Comparison of ENCODE assay signal across 8 cellular contexts in genomic region chr19:50510700-50511068, GRCh38. TPM values are rescaled to one million over a fixed set of nuclear protein-coding genes. Genes with fewer than 3 reads are reported as not detected.
A peak's percentile ranks its signal among the peaks of the same experiment; 100 is the strongest.
DNase-seq lines count a peak whose midpoint lies in the region; ATAC-seq, FAIRE-seq and TF ChIP-seq lines count a peak whose summit lies in the region.

No MANE protein-coding gene starts in this region.

- H3K79me2 ChIP-seq in HepG2 (ENCODE audit: insufficient read depth, low read length): no peaks in the 10 kb centered on the region

- WGBS in HepG2 (ENCODE audit: low lambda C conversion rate): 49% methylated on average over 10 of the region's 10 CpGs
- WGBS in transverse colon (ENCODE audit: low coverage in 1 of 2), 2 donors: 4% methylated on average over 10 of the region's 10 CpGs; no CpG with 5 or more reads in 1 of the 2 donors

- intact Hi-C loops in HepG2 (cut with micrococcal nuclease; ENCODE audit: unreplicated experiment) (no loop called here), transverse colon (cut with DNase I; ENCODE audit: low total_unique reads) (no loop called here)

- H3K9me3 ChIP-seq in HepG2 (ENCODE audit: low read length) (no peaks in the 10 kb centered on the region), transverse colon (no peaks in the 10 kb centered on the region)

- H3K36me3 ChIP-seq in HepG2 (replicated peaks in 1 of 2; ENCODE audit: control insufficient read depth in 1 of 2, insufficient read depth in 2 of 2, low read length in 2 of 2) (no peaks in the 10 kb centered on the region), transverse colon (no peaks in the 10 kb centered on the region)

- ATAC-seq in HepG2 (no peak), GM21723 (IDR thresholded peaks at IDR 0.05; ENCODE audit: unreplicated experiment) (no peak)

- no peak overlapping the region for H2AFZ ChIP-seq in HepG2 (ENCODE audit: low read length)

- BruUV-seq in HepG2 (replicated peaks; lab: Mats Ljungman, UMichigan): no TSS peak

- no peak overlapping the region for H3K27ac ChIP-seq in HepG2 (ENCODE audit: extremely low read length, insufficient read depth, low read length)
- H3K27ac ChIP-seq in transverse colon: peak overlapping the region; percentile 75 to 84 (median 82)

- TF ChIP-seq RAD21 in HepG2 (CRISPR knock-in tag; IDR thresholded peaks at IDR 0.05): no peak

- H3K9ac ChIP-seq in HepG2 (ENCODE audit: insufficient read depth, low read depth, low read length): peak overlapping the region; percentile 45

- TF ChIP-seq CTCF in HepG2 (CRISPR knock-in tag; IDR thresholded peaks at IDR 0.05) (no peak), transverse colon (IDR thresholded peaks at IDR 0.05) (no peak)

- POLR2A ChIA-PET in HepG2 (lab: Yijun Ruan, JAX): interaction anchor here (1.1 to 1.2 kb wide), 2 partner anchors 127 to 161 kb away, joined by 3 to 4 read pairs; partner anchors contain the start of gene POLD1

- TF ChIP-seq EP300 in HepG2 (IDR thresholded peaks at IDR 0.05; ENCODE audit: low read depth in 2 of 2, low read length in 2 of 2) (no peak), HepG2 (CRISPR knock-in tag; IDR thresholded peaks at IDR 0.05; ENCODE audit: borderline replicate concordance) (no peak), transverse colon (IDR thresholded peaks at IDR 0.05; ENCODE audit: low read depth) (no peak)

- DNase-seq in EL (peak; percentile 6), NCI-H1417 (lab: John Stamatoyannopoulos, UW) (peak in 2 of 3 experiments; percentile 99), amniotic epithelial cell (ENCODE audit: low read depth) (peak; percentile 26), HepG2 (ENCODE audit: low spot score) (no peak), transverse colon (no peak), HUDEP-2 (lab: John Stamatoyannopoulos, UW; ENCODE audit: unreplicated experiment in 76 of 76) (no peak)
- DNase-seq in stimulated activated CD4-positive, alpha-beta T cell treated with anti-CD3 and anti-CD28 coated beads, Interleukin-12 subunit alpha, Interleukin-12 subunit beta, amount 100 ng/mL, for 4 hours: no peak

- H3K4me1 ChIP-seq in HepG2 (ENCODE audit: insufficient read depth, low read length) (peaks cover 29% of the 10 kb centered on the region), transverse colon (peaks cover 7 to 14% (median 9%) of the 10 kb centered on the region in 4 donors)

- no peak for FAIRE-seq in HepG2 (lab: Jason Lieb, UNC)

- in situ Hi-C loops in HepG2 (cut with HindIII; ENCODE audit: extremely low pct_ligation_motif_present, low pct_unique_long_range_greater_than_20kb): no loop called here
- in situ Hi-C loops in transverse colon (cut with MboI; ENCODE audit: low pct_ligation_motif_present in 1 of 4, low pct_unique_long_range_greater_than_20kb in 1 of 4, low sequenced_read_pairs in 3 of 4): no loop called here

- H3K4me2 ChIP-seq in HepG2 (ENCODE audit: low read depth, low read length): peak overlapping the region; percentile 60

- peak overlapping the region; percentile 37 to 71 (median 63); a peak in 5 of 6 replicates for H3K4me3 ChIP-seq in HepG2 (replicated peaks in 1 of 3; ENCODE audit: insufficient read depth in 1 of 3, low read depth in 2 of 3, low read length in 3 of 3)
- peak overlapping the region; percentile 62 to 92 (median 78) for H3K4me3 ChIP-seq in transverse colon

- CTCF ChIA-PET in HepG2 (lab: Yijun Ruan, JAX; ENCODE audit: low intra/inter-chr PET ratio, low total read pairs): no interaction called here

- TF ChIP-seq POLR2A in HepG2 (IDR thresholded peaks at IDR 0.05; ENCODE audit: insufficient read depth in 1 of 2, low read depth in 2 of 2, low read length in 2 of 2) (no peak; a peak in 1 of 4 replicates), transverse colon (IDR thresholded peaks at IDR 0.05) (no peak)

- H4K20me1 ChIP-seq in HepG2 (ENCODE audit: insufficient read depth, low read length): no peaks in the 10 kb centered on the region

- H3K27me3 ChIP-seq in HepG2 (ENCODE audit: control insufficient read depth in 1 of 2, insufficient read depth in 2 of 2, low read length in 2 of 2) (no peaks in the 10 kb centered on the region; a peak in 3 of 5 replicates), transverse colon (peaks cover 14% of the 10 kb centered on the region)

RNA-seq across cellular contexts. Expression of gene JOSD2, which starts 0.3 kb away (rescaled TPM):
- 2.0 and 2.3 TPM in 2 replicates for total RNA-seq in HepG2 (2016; rRNA removed; fragmentation: Illumina TruSeq; extraction: Trizol)
- total RNA-seq in HepG2 (2016; cell fraction: cytosol; rRNA removed; fragmentation: Illumina TruSeq; extraction: Trizol; ENCODE audit: low read depth): 2.6 and 3.1 TPM in 2 replicates
- total RNA-seq in HepG2 (2016; cell fraction: insoluble cytoplasmic fraction; rRNA removed; fragmentation: Illumina TruSeq; extraction: Trizol): 3.2 and 3.4 TPM in 2 replicates
- total RNA-seq in HepG2 (2016; cell fraction: membrane; rRNA removed; fragmentation: Illumina TruSeq; extraction: Trizol): 3.4 and 3.5 TPM in 2 replicates
- 0.56 and 1.7 TPM in 2 replicates for total RNA-seq in HepG2 (2016; cell fraction: nucleus; rRNA removed; fragmentation: Illumina TruSeq; extraction: Trizol)
- 4.1 and 5.2 TPM in 2 replicates for polyA plus RNA-seq in HepG2 (2011; rRNA removed)
- 4.6 and 10.0 TPM in 2 replicates for polyA plus RNA-seq in HepG2 (2011; cell fraction: cytosol; rRNA removed)
- polyA plus RNA-seq in HepG2 (2011; cell fraction: nucleus; rRNA removed): 6.9 and 8.9 TPM in 2 replicates
- polyA plus RNA-seq in HepG2 (2012): 1.6 and 3.0 TPM in 2 replicates
- 3.7 and 4.0 TPM in 2 replicates for polyA plus RNA-seq in HepG2 (2016; cell fraction: cytosol; fragmentation: Illumina TruSeq; extraction: Trizol; ENCODE audit: low read depth)
- polyA plus RNA-seq in HepG2 (2016; cell fraction: insoluble cytoplasmic fraction; fragmentation: Illumina TruSeq; extraction: Trizol; ENCODE audit: low read depth): 2.9 and 3.0 TPM in 2 replicates
- 4.1 and 4.4 TPM in 2 replicates for polyA plus RNA-seq in HepG2 (2016; cell fraction: membrane; fragmentation: Illumina TruSeq; extraction: Trizol; ENCODE audit: low read depth)
- 2.7 and 4.3 TPM in 2 replicates for polyA plus RNA-seq in HepG2 (2016; cell fraction: nucleus; fragmentation: Illumina TruSeq; extraction: Trizol; ENCODE audit: insufficient read depth, low read depth)
- polyA minus RNA-seq in HepG2 (2011; rRNA and poly(A)+ RNA removed; ENCODE audit: low replicate concordance): 2.9 and 4.4 TPM in 2 replicates
- 2.6 TPM in 1 of 2 replicates, not detected in the other for polyA minus RNA-seq in HepG2 (2011; cell fraction: cytosol; rRNA and poly(A)+ RNA removed)
- polyA minus RNA-seq in HepG2 (2011; cell fraction: nucleus; rRNA and poly(A)+ RNA removed): 1.9 and 2.2 TPM in 2 replicates
- 100 to 1,000 TPM in 1 of 4 donors, 10 to 100 TPM in 3; 10.8 to 169 (median 36.6) TPM for total RNA-seq in transverse colon

RNA-seq across cellular contexts. Expression of gene ASPDH, which starts 3.0 kb away (rescaled TPM):
- 1.1 and 2.2 TPM in 2 replicates for total RNA-seq in HepG2 (2016; rRNA removed; fragmentation: Illumina TruSeq; extraction: Trizol)
- total RNA-seq in HepG2 (2016; cell fraction: cytosol; rRNA removed; fragmentation: Illumina TruSeq; extraction: Trizol; ENCODE audit: low read depth): 1.4 and 2.5 TPM in 2 replicates
- 1.4 and 2.5 TPM in 2 replicates for total RNA-seq in HepG2 (2016; cell fraction: insoluble cytoplasmic fraction; rRNA removed; fragmentation: Illumina TruSeq; extraction: Trizol)
- 1.4 and 1.7 TPM in 2 replicates for total RNA-seq in HepG2 (2016; cell fraction: membrane; rRNA removed; fragmentation: Illumina TruSeq; extraction: Trizol)
- total RNA-seq in HepG2 (2016; cell fraction: nucleus; rRNA removed; fragmentation: Illumina TruSeq; extraction: Trizol): 1.7 and 2.8 TPM in 2 replicates
- 3.3 and 4.0 TPM in 2 replicates for polyA plus RNA-seq in HepG2 (2011; rRNA removed)
- polyA plus RNA-seq in HepG2 (2011; cell fraction: cytosol; rRNA removed): 2.0 and 2.9 TPM in 2 replicates
- 18.4 and 19.8 TPM in 2 replicates for polyA plus RNA-seq in HepG2 (2011; cell fraction: nucleus; rRNA removed)
- polyA plus RNA-seq in HepG2 (2012): 4.3 and 4.8 TPM in 2 replicates
- 2.7 and 3.3 TPM in 2 replicates for polyA plus RNA-seq in HepG2 (2016; cell fraction: cytosol; fragmentation: Illumina TruSeq; extraction: Trizol; ENCODE audit: low read depth)
- polyA plus RNA-seq in HepG2 (2016; cell fraction: insoluble cytoplasmic fraction; fragmentation: Illumina TruSeq; extraction: Trizol; ENCODE audit: low read depth): 1.4 and 1.8 TPM in 2 replicates
- polyA plus RNA-seq in HepG2 (2016; cell fraction: membrane; fragmentation: Illumina TruSeq; extraction: Trizol; ENCODE audit: low read depth): 2.6 and 2.7 TPM in 2 replicates
- polyA plus RNA-seq in HepG2 (2016; cell fraction: nucleus; fragmentation: Illumina TruSeq; extraction: Trizol; ENCODE audit: insufficient read depth, low read depth): 1.6 and 6.8 TPM in 2 replicates
- polyA minus RNA-seq in HepG2 (2011; rRNA and poly(A)+ RNA removed; ENCODE audit: low replicate concordance): 1.3 TPM in 1 of 2 replicates, not detected in the other
- polyA minus RNA-seq in HepG2 (2011; cell fraction: cytosol; rRNA and poly(A)+ RNA removed): 0.79 and 2.3 TPM in 2 replicates
- polyA minus RNA-seq in HepG2 (2011; cell fraction: nucleus; rRNA and poly(A)+ RNA removed): 0.64 and 2.4 TPM in 2 replicates
- not detected for total RNA-seq in transverse colon

RNA-seq across cellular contexts. Expression of gene GARIN5A, which starts 34.0 kb away (rescaled TPM):
- total RNA-seq in HepG2 (2016; rRNA removed; fragmentation: Illumina TruSeq; extraction: Trizol): not detected in 2 replicates
- total RNA-seq in HepG2 (2016; cell fraction: cytosol; rRNA removed; fragmentation: Illumina TruSeq; extraction: Trizol; ENCODE audit: low read depth): not detected in 2 replicates
- total RNA-seq in HepG2 (2016; cell fraction: insoluble cytoplasmic fraction; rRNA removed; fragmentation: Illumina TruSeq; extraction: Trizol): not detected in 2 replicates
- total RNA-seq in HepG2 (2016; cell fraction: membrane; rRNA removed; fragmentation: Illumina TruSeq; extraction: Trizol): not detected in 2 replicates
- total RNA-seq in HepG2 (2016; cell fraction: nucleus; rRNA removed; fragmentation: Illumina TruSeq; extraction: Trizol): not detected in 2 replicates
- polyA plus RNA-seq in HepG2 (2011; rRNA removed): not detected in 2 replicates
- not detected in 2 replicates for polyA plus RNA-seq in HepG2 (2011; cell fraction: cytosol; rRNA removed)
- not detected in 2 replicates for polyA plus RNA-seq in HepG2 (2011; cell fraction: nucleus; rRNA removed)
- polyA plus RNA-seq in HepG2 (2012): not detected in 2 replicates
- polyA plus RNA-seq in HepG2 (2016; cell fraction: cytosol; fragmentation: Illumina TruSeq; extraction: Trizol; ENCODE audit: low read depth): not detected in 2 replicates
- polyA plus RNA-seq in HepG2 (2016; cell fraction: insoluble cytoplasmic fraction; fragmentation: Illumina TruSeq; extraction: Trizol; ENCODE audit: low read depth): not detected in 2 replicates
- polyA plus RNA-seq in HepG2 (2016; cell fraction: membrane; fragmentation: Illumina TruSeq; extraction: Trizol; ENCODE audit: low read depth): not detected in 2 replicates
- polyA plus RNA-seq in HepG2 (2016; cell fraction: nucleus; fragmentation: Illumina TruSeq; extraction: Trizol; ENCODE audit: insufficient read depth, low read depth): not detected in 2 replicates
- polyA minus RNA-seq in HepG2 (2011; rRNA and poly(A)+ RNA removed; ENCODE audit: low replicate concordance): 5.1 TPM in 1 of 2 replicates, not detected in the other
- polyA minus RNA-seq in HepG2 (2011; cell fraction: cytosol; rRNA and poly(A)+ RNA removed): not detected in 2 replicates
- polyA minus RNA-seq in HepG2 (2011; cell fraction: nucleus; rRNA and poly(A)+ RNA removed): not detected in 2 replicates
- total RNA-seq in transverse colon: 1 to 10 TPM in 1 of 4 donors, under 1 TPM in 2, not detected in 1; 0.55 to 4.2 (median 0.79) TPM

RNA-seq across cellular contexts. Expression of gene EMC10, which starts 34.4 kb away (rescaled TPM):
- total RNA-seq in HepG2 (2016; rRNA removed; fragmentation: Illumina TruSeq; extraction: Trizol) (not detected in 2 replicates), transverse colon (100 to 1,000 TPM in 1 of 4 donors, 10 to 100 TPM in 3; 50.5 to 117 (median 78.7) TPM)
- total RNA-seq in HepG2 (2016; cell fraction: cytosol; rRNA removed; fragmentation: Illumina TruSeq; extraction: Trizol; ENCODE audit: low read depth): not detected in 2 replicates
- not detected in 2 replicates for total RNA-seq in HepG2 (2016; cell fraction: insoluble cytoplasmic fraction; rRNA removed; fragmentation: Illumina TruSeq; extraction: Trizol)
- total RNA-seq in HepG2 (2016; cell fraction: membrane; rRNA removed; fragmentation: Illumina TruSeq; extraction: Trizol): not detected in 2 replicates
- total RNA-seq in HepG2 (2016; cell fraction: nucleus; rRNA removed; fragmentation: Illumina TruSeq; extraction: Trizol): not detected in 2 replicates
- not detected in 2 replicates for polyA plus RNA-seq in HepG2 (2011; rRNA removed)
- polyA plus RNA-seq in HepG2 (2011; cell fraction: cytosol; rRNA removed): 0.04 TPM in 1 of 2 replicates, not detected in the other
- 0.19 TPM in 1 of 2 replicates, not detected in the other for polyA plus RNA-seq in HepG2 (2011; cell fraction: nucleus; rRNA removed)
- polyA plus RNA-seq in HepG2 (2012): not detected in 2 replicates
- not detected in 2 replicates for polyA plus RNA-seq in HepG2 (2016; cell fraction: cytosol; fragmentation: Illumina TruSeq; extraction: Trizol; ENCODE audit: low read depth)
- polyA plus RNA-seq in HepG2 (2016; cell fraction: insoluble cytoplasmic fraction; fragmentation: Illumina TruSeq; extraction: Trizol; ENCODE audit: low read depth): not detected in 2 replicates
- not detected in 2 replicates for polyA plus RNA-seq in HepG2 (2016; cell fraction: membrane; fragmentation: Illumina TruSeq; extraction: Trizol; ENCODE audit: low read depth)
- polyA plus RNA-seq in HepG2 (2016; cell fraction: nucleus; fragmentation: Illumina TruSeq; extraction: Trizol; ENCODE audit: insufficient read depth, low read depth): not detected in 2 replicates
- polyA minus RNA-seq in HepG2 (2011; rRNA and poly(A)+ RNA removed; ENCODE audit: low replicate concordance): 0.06 and 36.3 TPM in 2 replicates
- 0.69 and 2.2 TPM in 2 replicates for polyA minus RNA-seq in HepG2 (2011; cell fraction: cytosol; rRNA and poly(A)+ RNA removed)
- 0.25 and 1.0 TPM in 2 replicates for polyA minus RNA-seq in HepG2 (2011; cell fraction: nucleus; rRNA and poly(A)+ RNA removed)

RNA-seq across cellular contexts. Expression of gene LRRC4B, which starts 57.6 kb away (rescaled TPM):
- total RNA-seq in HepG2 (2016; rRNA removed; fragmentation: Illumina TruSeq; extraction: Trizol) (not detected in 2 replicates), transverse colon (1 to 10 TPM in 1 of 4 donors, under 1 TPM in 3; 0.37 to 1.4 (median 0.91) TPM)
- total RNA-seq in HepG2 (2016; cell fraction: cytosol; rRNA removed; fragmentation: Illumina TruSeq; extraction: Trizol; ENCODE audit: low read depth): not detected in 2 replicates
- not detected in 2 replicates for total RNA-seq in HepG2 (2016; cell fraction: insoluble cytoplasmic fraction; rRNA removed; fragmentation: Illumina TruSeq; extraction: Trizol)
- not detected in 2 replicates for total RNA-seq in HepG2 (2016; cell fraction: membrane; rRNA removed; fragmentation: Illumina TruSeq; extraction: Trizol)
- total RNA-seq in HepG2 (2016; cell fraction: nucleus; rRNA removed; fragmentation: Illumina TruSeq; extraction: Trizol): not detected in 2 replicates
- not detected in 2 replicates for polyA plus RNA-seq in HepG2 (2011; rRNA removed)
- not detected in 2 replicates for polyA plus RNA-seq in HepG2 (2011; cell fraction: cytosol; rRNA removed)
- polyA plus RNA-seq in HepG2 (2011; cell fraction: nucleus; rRNA removed): not detected in 2 replicates
- not detected in 2 replicates for polyA plus RNA-seq in HepG2 (2012)
- not detected in 2 replicates for polyA plus RNA-seq in HepG2 (2016; cell fraction: cytosol; fragmentation: Illumina TruSeq; extraction: Trizol; ENCODE audit: low read depth)
- polyA plus RNA-seq in HepG2 (2016; cell fraction: insoluble cytoplasmic fraction; fragmentation: Illumina TruSeq; extraction: Trizol; ENCODE audit: low read depth): not detected in 2 replicates
- not detected in 2 replicates for polyA plus RNA-seq in HepG2 (2016; cell fraction: membrane; fragmentation: Illumina TruSeq; extraction: Trizol; ENCODE audit: low read depth)
- not detected in 2 replicates for polyA plus RNA-seq in HepG2 (2016; cell fraction: nucleus; fragmentation: Illumina TruSeq; extraction: Trizol; ENCODE audit: insufficient read depth, low read depth)
- not detected in 2 replicates for polyA minus RNA-seq in HepG2 (2011; rRNA and poly(A)+ RNA removed; ENCODE audit: low replicate concordance)
- polyA minus RNA-seq in HepG2 (2011; cell fraction: cytosol; rRNA and poly(A)+ RNA removed): not detected in 2 replicates
- polyA minus RNA-seq in HepG2 (2011; cell fraction: nucleus; rRNA and poly(A)+ RNA removed): not detected in 2 replicates

Comparison
In these comparisons a context has a peak if more than half of its experiments do, and no peak if none do; other contexts are left out.
1. DNase-seq: peak in EL (single experiment), NCI-H1417 (2 of 3) and amniotic epithelial cell (single experiment); none in HepG2 (single experiment), transverse colon (single experiment), HUDEP-2 (0 of 76) and stimulated activated CD4-positive, alpha-beta T cell treated with anti-CD3 and anti-CD28 coated beads, Interleukin-12 subunit alpha, Interleukin-12 subunit beta, amount 100 ng/mL, for 4 hours (single experiment).